8 cellular contexts compared by ENCODE assay signal in genomic region chr10:11724938-11725776, GRCh38. TPM values are rescaled to one million over a fixed set of nuclear protein-coding genes. Genes with fewer than 3 reads are reported as not detected.
DNase-seq lines count a peak whose midpoint lies in the region; FAIRE-seq and TF ChIP-seq lines count a peak whose summit lies in the region.

No MANE protein-coding gene starts in this region.

- no peak overlapping the region for H3K4me2 ChIP-seq in keratinocyte (ENCODE audit: control insufficient read depth, extremely low read depth, insufficient read depth, low read depth, low read length)

- H3K27ac Mint-ChIP-seq in activated naive CD4-positive, alpha-beta T cell treated with anti-CD3 and anti-CD28 coated beads for 36 hours: no peak overlapping the region
- H3K27ac Mint-ChIP-seq in activated naive CD4-positive, alpha-beta T cell treated with anti-CD3 and anti-CD28 coated beads, Interleukin-2, amount 10 ng/mL, durations not matched to agents 7 days and 5 days: no peak overlapping the region

- H4K20me1 ChIP-seq in keratinocyte (ENCODE audit: control insufficient read depth, extremely low read depth, insufficient read depth, low read length): no peaks in the 10 kb centered on the region

- H3K79me2 ChIP-seq in keratinocyte (ENCODE audit: control insufficient read depth, insufficient read depth, low read length): no peaks in the 10 kb centered on the region

- H3K9me1 ChIP-seq in keratinocyte (ENCODE audit: control insufficient read depth, extremely low read depth, insufficient read depth, low read length): no peaks in the 10 kb centered on the region

- dilution Hi-C loops in keratinocyte (cut with MboI; ENCODE audit: extremely low pct_ligation_motif_present, low sequenced_read_pairs): no loop called here

- no peak for FAIRE-seq in keratinocyte (lab: Jason Lieb, UNC)

- H3K27ac ChIP-seq in HEK293 (ENCODE audit: extremely low read depth, low read depth, low read length): no peak overlapping the region
- H3K27ac ChIP-seq in keratinocyte (ENCODE audit: control insufficient read depth, insufficient read depth, low read length): no peak overlapping the region

- intact Hi-C loops in activated naive CD4-positive, alpha-beta T cell treated with anti-CD3 and anti-CD28 coated beads for 36 hours (cut with micrococcal nuclease): loop anchor here (1.0 kb wide), 3 partner anchors 27 to 210 kb away; no protein-coding TSS in a partner anchor

- H3K4me3 ChIP-seq in HEK293 (ENCODE audit: low read depth, low read length) (no peak overlapping the region), keratinocyte (ENCODE audit: control insufficient read depth in 2 of 3, extremely low read depth in 1 of 3, insufficient read depth in 2 of 3, low read depth in 1 of 3, low read length in 3 of 3) (no peak overlapping the region)

- peak; percentile 26 for DNase-seq in activated naive CD4-positive, alpha-beta T cell treated with anti-CD3 and anti-CD28 coated beads for 36 hours
- DNase-seq in activated naive CD4-positive, alpha-beta T cell treated with anti-CD3 and anti-CD28 coated beads, Interleukin-2, amount 10 ng/mL, durations not matched to agents 7 days and 5 days: no peak
- DNase-seq in NCI-H460 (ENCODE audit: extremely low read depth, low read depth): peak; percentile 39
- DNase-seq in brain pericyte (ENCODE audit: low read depth, low spot score): peak; percentile 16
- no peak for DNase-seq in keratinocyte (ENCODE audit: low read depth, low spot score)
- peak; percentile 84 for DNase-seq in superior temporal gyrus (ENCODE audit: extremely low spot score)
- DNase-seq in NCI-H524 treated with DMSO at 0.1 percent for 48 hours (lab: John Stamatoyannopoulos, UW): no peak

- no peaks in the 10 kb centered on the region for H3K36me3 Mint-ChIP-seq in activated naive CD4-positive, alpha-beta T cell treated with anti-CD3 and anti-CD28 coated beads for 36 hours (ENCODE audit: low read depth)
- no peaks in the 10 kb centered on the region for H3K36me3 Mint-ChIP-seq in activated naive CD4-positive, alpha-beta T cell treated with anti-CD3 and anti-CD28 coated beads, Interleukin-2, amount 10 ng/mL, durations not matched to agents 7 days and 5 days

- H3K36me3 ChIP-seq in HEK293 (ENCODE audit: control insufficient read depth in 2 of 2, insufficient read depth in 1 of 2, low read length in 2 of 2) (no peaks in the 10 kb centered on the region), keratinocyte (ENCODE audit: control insufficient read depth in 2 of 2, extremely low read depth in 1 of 2, insufficient read depth in 2 of 2, low read length in 2 of 2) (no peaks in the 10 kb centered on the region)

- H3K9me3 ChIP-seq in HEK293 (ENCODE audit: control insufficient read depth, insufficient read depth, low read depth, low read length) (no peaks in the 10 kb centered on the region), keratinocyte (ENCODE audit: control insufficient read depth, low read depth, low read length) (peaks cover 2% of the 10 kb centered on the region)

- H3K4me1 ChIP-seq in HEK293 (ENCODE audit: control insufficient read depth, insufficient read depth, low read length) (no peaks in the 10 kb centered on the region), keratinocyte (ENCODE audit: control insufficient read depth, extremely low read depth, insufficient read depth, low read length) (no peaks in the 10 kb centered on the region)

- POLR2A ChIA-PET in HEK293 (lab: Yijun Ruan, JAX): no interaction called here

- H3K27me3 Mint-ChIP-seq in activated naive CD4-positive, alpha-beta T cell treated with anti-CD3 and anti-CD28 coated beads for 36 hours (ENCODE audit: low read depth): peaks cover 2% of the 10 kb centered on the region
- peaks cover 60% of the 10 kb centered on the region for H3K27me3 Mint-ChIP-seq in activated naive CD4-positive, alpha-beta T cell treated with anti-CD3 and anti-CD28 coated beads, Interleukin-2, amount 10 ng/mL, durations not matched to agents 7 days and 5 days

- H3K27me3 ChIP-seq in keratinocyte (ENCODE audit: control insufficient read depth, extremely low read depth, insufficient read depth, low read length): no peaks in the 10 kb centered on the region

- H3K4me1 Mint-ChIP-seq in activated naive CD4-positive, alpha-beta T cell treated with anti-CD3 and anti-CD28 coated beads for 36 hours (ENCODE audit: low read depth): peaks cover 5% of the 10 kb centered on the region
- H3K4me1 Mint-ChIP-seq in activated naive CD4-positive, alpha-beta T cell treated with anti-CD3 and anti-CD28 coated beads, Interleukin-2, amount 10 ng/mL, durations not matched to agents 7 days and 5 days: peaks cover 4% of the 10 kb centered on the region

- H3K4me3 Mint-ChIP-seq in activated naive CD4-positive, alpha-beta T cell treated with anti-CD3 and anti-CD28 coated beads for 36 hours: no peak overlapping the region
- no peak overlapping the region for H3K4me3 Mint-ChIP-seq in activated naive CD4-positive, alpha-beta T cell treated with anti-CD3 and anti-CD28 coated beads, Interleukin-2, amount 10 ng/mL, durations not matched to agents 7 days and 5 days

- no peak overlapping the region for H3K9ac ChIP-seq in keratinocyte (ENCODE audit: control insufficient read depth, extremely low read depth, insufficient read depth, low read length)

- CTCF ChIA-PET in activated naive CD4-positive, alpha-beta T cell treated with anti-CD3 and anti-CD28 coated beads for 36 hours (lab: Charles Lee): interaction anchor here (0.5 to 1.7 kb wide), 10 partner anchors 14 to 238 kb away, joined by 3 to 18 read pairs (median 4); no protein-coding TSS in a partner anchor
- CTCF ChIA-PET in activated naive CD4-positive, alpha-beta T cell treated with anti-CD3 and anti-CD28 coated beads, Interleukin-2, amount 10 ng/mL, durations not matched to agents 7 days and 5 days (lab: Charles Lee): interaction anchor here (0.8 to 6.0 kb wide), 5 partner anchors 16 to 211 kb away, joined by 3 to 36 read pairs (median 8); no protein-coding TSS in a partner anchor
- CTCF ChIA-PET in HEK293 (lab: Yijun Ruan, JAX): interaction anchor here (0.5 to 2.8 kb wide), 18 partner anchors 8 to 422 kb away, joined by 3 to 23 read pairs (median 3); no protein-coding TSS in a partner anchor

- peaks cover 12% of the 10 kb centered on the region for H3K9me3 Mint-ChIP-seq in activated naive CD4-positive, alpha-beta T cell treated with anti-CD3 and anti-CD28 coated beads for 36 hours
- H3K9me3 Mint-ChIP-seq in activated naive CD4-positive, alpha-beta T cell treated with anti-CD3 and anti-CD28 coated beads, Interleukin-2, amount 10 ng/mL, durations not matched to agents 7 days and 5 days: peaks cover 14% of the 10 kb centered on the region

- no peak overlapping the region for H2AFZ ChIP-seq in keratinocyte (ENCODE audit: control insufficient read depth, low read length)

- peak; percentile 54; the same call in 1 of the 2 replicates for TF ChIP-seq CTCF in HEK293 (tag by site-specific recombination; IDR thresholded peaks at IDR 0.05)
- peak; percentile 63 to 77 (median 69) for TF ChIP-seq CTCF in keratinocyte (optimal IDR thresholded peaks at IDR 0.05 in 1 of 3, IDR thresholded peaks at IDR 0.05 in 1 of 3, conservative IDR thresholded peaks at IDR 0.05 in 1 of 3; ENCODE audit: extremely low read depth in 1 of 3, insufficient read depth in 2 of 3, low read length in 3 of 3)

TF ChIP-seq in HEK293, 187 proteins besides CTCF, POLR2A, EP300 and RAD21:
- 0 out of 2 replicates have a peak, but pooled peaks have one; percentile 20 for TF ChIP-seq SCRT2 (tag by site-specific recombination; IDR thresholded peaks at IDR 0.05)
- TF ChIP-seq ZXDB (tag by site-specific recombination; IDR thresholded peaks at IDR 0.05): no peak
- TF ChIP-seq, protein P1, sequence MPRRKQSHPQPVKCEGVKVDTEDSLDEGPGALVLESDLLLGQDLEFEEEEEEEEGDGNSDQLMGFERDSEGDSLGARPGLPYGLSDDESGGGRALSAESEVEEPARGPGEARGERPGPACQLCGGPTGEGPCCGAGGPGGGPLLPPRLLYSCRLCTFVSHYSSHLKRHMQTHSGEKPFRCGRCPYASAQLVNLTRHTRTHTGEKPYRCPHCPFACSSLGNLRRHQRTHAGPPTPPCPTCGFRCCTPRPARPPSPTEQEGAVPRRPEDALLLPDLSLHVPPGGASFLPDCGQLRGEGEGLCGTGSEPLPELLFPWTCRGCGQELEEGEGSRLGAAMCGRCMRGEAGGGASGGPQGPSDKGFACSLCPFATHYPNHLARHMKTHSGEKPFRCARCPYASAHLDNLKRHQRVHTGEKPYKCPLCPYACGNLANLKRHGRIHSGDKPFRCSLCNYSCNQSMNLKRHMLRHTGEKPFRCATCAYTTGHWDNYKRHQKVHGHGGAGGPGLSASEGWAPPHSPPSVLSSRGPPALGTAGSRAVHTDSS (tag by site-specific recombination; IDR thresholded peaks at IDR 0.05): peak; percentile 52
- TF ChIP-seq ZNF654 (tag by site-specific recombination; IDR thresholded peaks at IDR 0.05; ENCODE audit: low read depth): peak; percentile 80

RNA-seq across cellular contexts. Expression of gene ECHDC3, which starts 17.0 kb away (rescaled TPM):
- 1 to 10 TPM; 1.3 to 1.5 TPM for total RNA-seq in activated naive CD4-positive, alpha-beta T cell treated with anti-CD3 and anti-CD28 coated beads for 36 hours
- total RNA-seq in NCI-H460 (2014; rRNA removed; shearing (Covaris generic)): 15.7 and 20.1 TPM in 2 replicates
- 45.5 and 61.0 TPM in 2 replicates for polyA plus RNA-seq in NCI-H460 (2014; cell fraction: nucleus; rRNA removed)
- 3.0 to 4.9 TPM (median 3.5 TPM) in 3 replicates for polyA plus RNA-seq in keratinocyte
- 0.52 TPM for polyA plus RNA-seq in keratinocyte (2011; ENCODE audit: low read depth)
- 2.5 and 3.4 TPM in 2 replicates for polyA plus RNA-seq in keratinocyte (2011; cell fraction: cytosol; rRNA removed)
- 1.5 and 3.9 TPM in 2 replicates for polyA plus RNA-seq in keratinocyte (2011; cell fraction: nucleus; rRNA removed)
- 1.9 and 3.7 TPM in 2 replicates for polyA plus RNA-seq in keratinocyte (2012; ENCODE audit: low replicate concordance)
- 2.2 to 6.6 TPM (median 4.6 TPM) in 3 replicates for polyA minus RNA-seq in keratinocyte
- 5.9 TPM for polyA minus RNA-seq in keratinocyte (2011; cell fraction: cytosol; rRNA and poly(A)+ RNA removed)
- 0.84 and 2.0 TPM in 2 replicates for polyA minus RNA-seq in keratinocyte (2011; cell fraction: nucleus; rRNA and poly(A)+ RNA removed)

Comparison
In these comparisons a context has a peak if more than half of its experiments do, and no peak if none do; other contexts are left out.
1. DNase-seq: peak in activated naive CD4-positive, alpha-beta T cell treated with anti-CD3 and anti-CD28 coated beads for 36 hours (single experiment), NCI-H460 (single experiment), brain pericyte (single experiment) and superior temporal gyrus (single experiment); none in activated naive CD4-positive, alpha-beta T cell treated with anti-CD3 and anti-CD28 coated beads, Interleukin-2, amount 10 ng/mL, durations not matched to agents 7 days and 5 days (single experiment), keratinocyte (single experiment) and NCI-H524 treated with DMSO at 0.1 percent for 48 hours (single experiment).